Comparison of ENCODE assay signal across 14 cellular contexts in the genomic region with DNA sequence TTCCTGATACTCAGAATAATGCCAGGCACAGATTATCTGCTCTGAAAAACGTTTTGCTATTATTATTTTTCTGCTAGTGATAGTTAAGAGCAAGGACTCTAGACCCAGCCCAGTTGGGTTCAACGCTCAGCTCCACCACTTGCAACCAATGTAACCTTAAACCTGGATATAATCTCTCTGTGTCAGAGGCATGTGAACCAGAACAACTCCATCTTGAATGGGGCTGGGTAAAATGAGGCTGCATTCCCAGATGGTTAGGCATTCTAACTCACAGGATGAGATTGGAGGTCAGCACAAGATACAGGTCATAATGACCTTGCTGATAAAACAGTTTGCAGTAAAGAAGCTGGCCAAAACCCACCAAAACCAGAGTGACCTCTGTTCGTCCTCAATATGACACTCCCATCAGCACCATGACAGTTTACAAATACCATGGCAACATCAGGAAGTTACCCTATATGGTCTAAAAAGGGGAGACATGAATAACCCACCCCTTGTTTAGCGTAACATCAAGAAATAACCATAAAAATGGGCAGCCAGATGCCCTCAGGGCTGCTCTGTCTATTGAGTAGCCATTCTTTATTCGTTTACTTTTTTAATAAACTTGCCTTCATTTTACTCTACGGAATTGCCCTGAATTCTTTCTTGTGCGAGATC. TPM values are rescaled to one million over a fixed set of nuclear protein-coding genes. Genes with fewer than 3 reads are reported as not detected.
DNase-seq lines count a peak whose midpoint lies in the region; ATAC-seq and TF ChIP-seq lines count a peak whose summit lies in the region.
"Had no signal": no experiment of that assay in that cellular context is flagged by ENCODE, and none has a peak within 500 bp of the region (broad histone marks: within the 10 kb centered on the region; RNA-seq: fewer than 3 reads in every experiment).

No MANE protein-coding gene starts in this region.

- ATAC-seq in HCT116 (no peak), omental fat pad (ENCODE audit: low FRiP score) (no peak)
- no peak for ATAC-seq in activated naive CD8-positive, alpha-beta T cell treated with anti-CD3 and anti-CD28 coated beads, Interleukin-2, amount 10 ng/mL, durations not matched to agents 7 days and 5 days (ENCODE audit: low read depth)

- peaks cover 5% of the 10 kb centered on the region for H3K36me3 Mint-ChIP-seq in activated naive CD8-positive, alpha-beta T cell treated with anti-CD3 and anti-CD28 coated beads, Interleukin-2, amount 10 ng/mL, durations not matched to agents 7 days and 5 days

- no peak for TF ChIP-seq RAD21 in HCT116 (IDR thresholded peaks at IDR 0.05; ENCODE audit: low read depth)

- POLR2A ChIA-PET in HCT116 (lab: Charles Lee) = no interaction called here
- POLR2A ChIA-PET in activated naive CD8-positive, alpha-beta T cell treated with anti-CD3 and anti-CD28 coated beads, Interleukin-2, amount 10 ng/mL, durations not matched to agents 7 days and 5 days (lab: Charles Lee) = interaction anchor here (1.4 to 1.6 kb wide), 3 partner anchors 9 to 73 kb away, joined by 3 to 10 read pairs (median 4); partner anchors contain the start of gene FXYD5

- no peak overlapping the region for H3K4me3 ChIP-seq in BLaER1 treated with 17β-estradiol and CSF1 and Interleukin-3, amounts not matched to agents 10 nM and 100 nM
- no peak overlapping the region for H3K4me3 ChIP-seq in HCT116 (replicated peaks in 1 of 2; ENCODE audit: low read depth in 1 of 2, low read length in 2 of 2)
- no peak overlapping the region for H3K4me3 ChIP-seq in parathyroid adenoma (ENCODE audit: low read depth, low read length)
- H3K4me3 ChIP-seq: ascending aorta, dorsolateral prefrontal cortex had no signal

- no peak for TF ChIP-seq POLR2A in HCT116 (IDR thresholded peaks at IDR 0.05; ENCODE audit: borderline replicate concordance, extremely low read depth, insufficient read depth, insufficient read length)

- RAD21 ChIA-PET in HCT116 (lab: Charles Lee; ENCODE audit: low non-redundant PET in 1 of 2, low total read pairs in 2 of 2, uncharacterized antibody in 2 of 2, unreplicated experiment in 2 of 2) = interaction anchor here in 1 of 2 experiments (0.7 kb wide), 1 partner anchor 74 kb away, joined by 3 read pairs; no protein-coding TSS in a partner anchor

- H3K27me3 ChIP-seq in BLaER1 treated with 17β-estradiol and CSF1 and Interleukin-3, amounts not matched to agents 10 nM and 100 nM = no peaks in the 10 kb centered on the region
- H3K27me3 ChIP-seq in HCT116 (ENCODE audit: insufficient read depth, low read length) (no peaks in the 10 kb centered on the region), parathyroid adenoma (ENCODE audit: control insufficient read depth, insufficient read depth, low read length) (no peaks in the 10 kb centered on the region)
- H3K27me3 ChIP-seq: ascending aorta, dorsolateral prefrontal cortex had no signal

- peaks cover 48% of the 10 kb centered on the region for H3K4me1 Mint-ChIP-seq in activated naive CD8-positive, alpha-beta T cell treated with anti-CD3 and anti-CD28 coated beads, Interleukin-2, amount 10 ng/mL, durations not matched to agents 7 days and 5 days

- H3K27ac ChIP-seq in BLaER1 treated with 17β-estradiol and CSF1 and Interleukin-3, amounts not matched to agents 10 nM and 100 nM = peak overlapping the region; percentile 78 to 90 (median 83); a peak in 19 of 22 replicates
- no peak overlapping the region for H3K27ac ChIP-seq in HCT116 (ENCODE audit: low read depth, low read length)
- H3K27ac ChIP-seq in parathyroid adenoma = peak overlapping the region; percentile 77

- H3K9me3 Mint-ChIP-seq in activated naive CD8-positive, alpha-beta T cell treated with anti-CD3 and anti-CD28 coated beads, Interleukin-2, amount 10 ng/mL, durations not matched to agents 7 days and 5 days = peaks cover 3% of the 10 kb centered on the region

- H3K79me2 ChIP-seq in HCT116 (ENCODE audit: insufficient read depth, low read length) (no peaks in the 10 kb centered on the region), parathyroid adenoma (no peaks in the 10 kb centered on the region)

- H3K9me3 ChIP-seq in BLaER1 treated with 17β-estradiol and CSF1 and Interleukin-3, amounts not matched to agents 10 nM and 100 nM (replicated peaks in 1 of 11) = peaks cover 10 to 28% (median 19%) of the 10 kb centered on the region in 11 experiments; a peak in 20 of 22 replicates
- H3K9me3 ChIP-seq in HCT116 (ENCODE audit: control insufficient read depth in 1 of 2, insufficient read depth in 1 of 2, low read depth in 1 of 2, low read length in 2 of 2) = peaks cover 4 to 11% of the 10 kb centered on the region in 2 experiments; a peak in 2 of 4 replicates
- no peaks in the 10 kb centered on the region for H3K9me3 ChIP-seq in parathyroid adenoma (ENCODE audit: control insufficient read depth, low read length)
- H3K9me3 ChIP-seq: ascending aorta had no signal

- intact Hi-C loops in HCT116 (cut with micrococcal nuclease) = no loop called here

- H4K20me1 ChIP-seq in BLaER1 treated with 17β-estradiol and CSF1 and Interleukin-3, amounts not matched to agents 10 nM and 100 nM = no peaks in the 10 kb centered on the region
- H4K20me1 ChIP-seq in HCT116 (ENCODE audit: insufficient read depth) = no peaks in the 10 kb centered on the region

- H3K9me2 ChIP-seq in HCT116 (ENCODE audit: insufficient read depth) = no peaks in the 10 kb centered on the region

- H3K9ac ChIP-seq in BLaER1 treated with 17β-estradiol and CSF1 and Interleukin-3, amounts not matched to agents 10 nM and 100 nM = no peak overlapping the region; a peak in 2 of 22 replicates
- H3K9ac ChIP-seq in HCT116 (ENCODE audit: low read length) (no peak overlapping the region), parathyroid adenoma (no peak overlapping the region)

- peak overlapping the region; percentile 10 for H3K27ac Mint-ChIP-seq in activated naive CD8-positive, alpha-beta T cell treated with anti-CD3 and anti-CD28 coated beads, Interleukin-2, amount 10 ng/mL, durations not matched to agents 7 days and 5 days

- no peak for DNase-seq in HCT116 (ENCODE audit: low read depth, low spot score)
- DNase-seq in activated naive CD8-positive, alpha-beta T cell treated with anti-CD3 and anti-CD28 coated beads, Interleukin-2, amount 10 ng/mL, durations not matched to agents 7 days and 5 days = no peak
- no peak for DNase-seq in omental fat pad (ENCODE audit: low spot score)
- no peak for DNase-seq in activated CD4-positive, CD25-positive, alpha-beta regulatory T cell (lab: John Stamatoyannopoulos, UW)
- no peak for DNase-seq in NCI-H1436 treated with DMSO at 0.1 percent for 48 hours (lab: John Stamatoyannopoulos, UW)
- DNase-seq in SIG-M5 treated with dmso at 0.1 percent for 504 hours (lab: John Stamatoyannopoulos, UW; ENCODE audit: unreplicated experiment) = no peak
- DNase-seq: C1 segment of cervical spinal cord, dorsolateral prefrontal cortex, NCI-H1105 treated with DMSO at 0.1 percent for 48 hours, NCI-H510A had no signal

- BruUV-seq in HCT116 (replicated peaks; lab: Mats Ljungman, UMichigan) = no TSS peak

- peak overlapping the region; percentile 81 to 97 (median 92) for H3K4me2 ChIP-seq in BLaER1 treated with 17β-estradiol and CSF1 and Interleukin-3, amounts not matched to agents 10 nM and 100 nM
- H3K4me2 ChIP-seq in HCT116 (ENCODE audit: low read length) = peak overlapping the region; percentile 95; the same call in 1 of the 2 replicates
- H3K4me2 ChIP-seq in parathyroid adenoma (ENCODE audit: low read length) = no peak overlapping the region

- no peaks in the 10 kb centered on the region for H3K36me3 ChIP-seq in BLaER1 treated with 17β-estradiol and CSF1 and Interleukin-3, amounts not matched to agents 10 nM and 100 nM
- no peaks in the 10 kb centered on the region for H3K36me3 ChIP-seq in HCT116 (ENCODE audit: control insufficient read depth in 1 of 2, insufficient read depth in 2 of 2, low read length in 2 of 2)
- H3K36me3 ChIP-seq in parathyroid adenoma (ENCODE audit: control insufficient read depth, insufficient read depth, low read length) = no peaks in the 10 kb centered on the region
- H3K36me3 ChIP-seq: ascending aorta had no signal

- H3K27me3 Mint-ChIP-seq in activated naive CD8-positive, alpha-beta T cell treated with anti-CD3 and anti-CD28 coated beads, Interleukin-2, amount 10 ng/mL, durations not matched to agents 7 days and 5 days = no peaks in the 10 kb centered on the region

- CTCF ChIA-PET in HCT116 (lab: Charles Lee) = no interaction called here

- H3K4me1 ChIP-seq in BLaER1 treated with 17β-estradiol and CSF1 and Interleukin-3, amounts not matched to agents 10 nM and 100 nM = peaks cover 72 to 97% (median 76%) of the 10 kb centered on the region in 10 experiments
- H3K4me1 ChIP-seq in HCT116 (ENCODE audit: control insufficient read depth in 1 of 2, insufficient read depth in 2 of 2, low read length in 2 of 2) = peaks cover 20 to 46% of the 10 kb centered on the region in 2 experiments
- peaks cover 18% of the 10 kb centered on the region for H3K4me1 ChIP-seq in parathyroid adenoma
- H3K4me1 ChIP-seq: ascending aorta had no signal

- TF ChIP-seq CTCF in HCT116 (IDR thresholded peaks at IDR 0.05 in 2 of 3, conservative IDR thresholded peaks at IDR 0.05 in 1 of 3; ENCODE audit: borderline replicate concordance in 1 of 3, insufficient read depth in 1 of 3, low read depth in 2 of 3, low read length in 2 of 3) (no peak), parathyroid adenoma (IDR thresholded peaks at IDR 0.05) (no peak), omental fat pad (IDR thresholded peaks at IDR 0.05) (no peak)

- H2AFZ ChIP-seq in HCT116 (ENCODE audit: low read depth, low read length, poor library complexity, severe bottlenecking) (peak overlapping the region; percentile 14), parathyroid adenoma (no peak overlapping the region)

- H3K4me3 Mint-ChIP-seq in activated naive CD8-positive, alpha-beta T cell treated with anti-CD3 and anti-CD28 coated beads, Interleukin-2, amount 10 ng/mL, durations not matched to agents 7 days and 5 days = no peak overlapping the region

TF ChIP-seq in HCT116, 20 proteins besides CTCF, POLR2A, EP300 and RAD21 (continues in another document):
- no peak for TF ChIP-seq EZH2phosphoT487 (IDR thresholded peaks at IDR 0.05; ENCODE audit: borderline replicate concordance)
- no peak for TF ChIP-seq CEBPB (IDR thresholded peaks at IDR 0.05; ENCODE audit: low read depth)
- TF ChIP-seq SP1 (IDR thresholded peaks at IDR 0.05; ENCODE audit: low read depth) = no peak

RNA-seq across cellular contexts. Expression of gene FAM187B, which starts 13.6 kb away (rescaled TPM):
- total RNA-seq in HCT116 (2021; ENCODE audit: unreplicated experiment) = not detected
- polyA plus RNA-seq in HCT116 (2012) = not detected in 2 replicates
- not detected for total RNA-seq in activated naive CD8-positive, alpha-beta T cell treated with anti-CD3 and anti-CD28 coated beads, Interleukin-2, amount 10 ng/mL, durations not matched to agents 7 days and 5 days
- total RNA-seq in omental fat pad = not detected
- total RNA-seq: ascending aorta, lung microvascular endothelial cell had no signal

RNA-seq across cellular contexts. Expression of gene LSR, which starts 33.9 kb away (rescaled TPM):
- total RNA-seq in HCT116 (2021; ENCODE audit: unreplicated experiment) (211 TPM), omental fat pad (10 to 100 TPM; 10.4 to 30.9 (median 17.9) TPM)
- 486 and 684 TPM in 2 replicates for polyA plus RNA-seq in HCT116 (2012)
- 10 to 100 TPM; 33.2 to 36.3 TPM for total RNA-seq in activated naive CD8-positive, alpha-beta T cell treated with anti-CD3 and anti-CD28 coated beads, Interleukin-2, amount 10 ng/mL, durations not matched to agents 7 days and 5 days

RNA-seq across cellular contexts. Expression of gene USF2, which starts 53.9 kb away (rescaled TPM):
- total RNA-seq in HCT116 (2021; ENCODE audit: unreplicated experiment) = 98.4 TPM
- 92.9 and 106 TPM in 2 replicates for polyA plus RNA-seq in HCT116 (2012)
- 100 to 1,000 TPM; 149 to 159 TPM for total RNA-seq in activated naive CD8-positive, alpha-beta T cell treated with anti-CD3 and anti-CD28 coated beads, Interleukin-2, amount 10 ng/mL, durations not matched to agents 7 days and 5 days
- 100 to 1,000 TPM in 2 of 4 donors, 10 to 100 TPM in 2; 67.0 to 106 (median 92.0) TPM for total RNA-seq in omental fat pad
